1 cellular context compared by ENCODE assay signal in genomic region chr2:24045511-24046508, GRCh38.
TF ChIP-seq lines count a peak whose summit lies in the region.

No MANE protein-coding gene starts in this region.

TF ChIP-seq in HepG2, 621 proteins besides CTCF, POLR2A, EP300 and RAD21 (continued from another document and continues in another):
- TF ChIP-seq NFAT5 (CRISPR knock-in tag; IDR thresholded peaks at IDR 0.05) (no peak), THAP11 (CRISPR knock-in tag; IDR thresholded peaks at IDR 0.05) (peak; percentile 70), ATF5 (CRISPR knock-in tag; IDR thresholded peaks at IDR 0.05; ENCODE audit: low read depth) (no peak), STAT6 (CRISPR knock-in tag; IDR thresholded peaks at IDR 0.05; ENCODE audit: borderline replicate concordance) (no peak), PRMT3 (CRISPR knock-in tag; IDR thresholded peaks at IDR 0.05; ENCODE audit: borderline replicate concordance, low read depth) (no peak), FOXP4 (CRISPR knock-in tag; IDR thresholded peaks at IDR 0.05) (no peak), SRSF4 (IDR thresholded peaks at IDR 0.05; ENCODE audit: low read depth, low read length, poor library complexity, severe bottlenecking) (no peak), ZBTB25 (CRISPR knock-in tag; IDR thresholded peaks at IDR 0.05) (peak; percentile 71; the same call in 1 of the 2 replicates), ZNF530 (CRISPR knock-in tag; IDR thresholded peaks at IDR 0.05; ENCODE audit: low read depth) (no peak), KDM1A (CRISPR knock-in tag; IDR thresholded peaks at IDR 0.05) (no peak), SRF (IDR thresholded peaks at IDR 0.05; ENCODE audit: low read depth, low read length) (no peak), ELF3 (CRISPR knock-in tag; IDR thresholded peaks at IDR 0.05) (0 out of 2 replicates have a peak, but pooled peaks have one; percentile 22), ZNF362 (CRISPR knock-in tag; IDR thresholded peaks at IDR 0.05; ENCODE audit: borderline replicate concordance) (no peak), HMGXB4 (CRISPR knock-in tag; IDR thresholded peaks at IDR 0.05; ENCODE audit: borderline replicate concordance in 1 of 2, low read depth in 1 of 2) (peak in 1 of 2 experiments; percentile 48; a peak in 1 of 4 replicates), ZBTB46 (CRISPR knock-in tag; IDR thresholded peaks at IDR 0.05; ENCODE audit: borderline replicate concordance) (no peak), TGIF2 (CRISPR knock-in tag; IDR thresholded peaks at IDR 0.05) (0 out of 2 replicates have a peak, but pooled peaks have one; percentile 32), ZNF335 (CRISPR knock-in tag; IDR thresholded peaks at IDR 0.05) (no peak), PPARG (CRISPR knock-in tag; conservative IDR thresholded peaks at IDR 0.05) (0 out of 2 replicates have a peak, but pooled peaks have one; percentile 42), FOSL2 (CRISPR knock-in tag; IDR thresholded peaks at IDR 0.05) (peak; percentile 37; the same call in 1 of the 2 replicates), ZNF782 (CRISPR knock-in tag; IDR thresholded peaks at IDR 0.05; ENCODE audit: borderline replicate concordance) (no peak), ZNF577 (CRISPR knock-in tag; IDR thresholded peaks at IDR 0.05; ENCODE audit: borderline replicate concordance, low read depth) (no peak), HIVEP1 (CRISPR knock-in tag; IDR thresholded peaks at IDR 0.05) (no peak), GATAD1 (CRISPR knock-in tag; IDR thresholded peaks at IDR 0.05) (peak; percentile 53; the same call in 1 of the 2 replicates), TAF1 (CRISPR knock-in tag; IDR thresholded peaks at IDR 0.05) (peak; percentile 49; the same call in 1 of the 2 replicates), ZNF543 (CRISPR knock-in tag; IDR thresholded peaks at IDR 0.05) (no peak), ZFP36L2 (CRISPR knock-in tag; IDR thresholded peaks at IDR 0.05) (no peak), HNF1A (IDR thresholded peaks at IDR 0.05; ENCODE audit: low read depth) (peak; percentile 82), HNF1A (CRISPR knock-in tag; IDR thresholded peaks at IDR 0.05; ENCODE audit: borderline replicate concordance) (peak; percentile 77), GABPA (IDR thresholded peaks at IDR 0.05; ENCODE audit: low read depth, low read length) (no peak), GABPA (CRISPR knock-in tag; IDR thresholded peaks at IDR 0.05; ENCODE audit: low read depth) (no peak), ZNF160 (CRISPR knock-in tag; IDR thresholded peaks at IDR 0.05) (no peak), ZNF383 (CRISPR knock-in tag; IDR thresholded peaks at IDR 0.05; ENCODE audit: borderline replicate concordance) (no peak), HNF4A (CRISPR knock-in tag; IDR thresholded peaks at IDR 0.05) (peak; percentile 66), SNAI1 (CRISPR knock-in tag; IDR thresholded peaks at IDR 0.05; ENCODE audit: borderline replicate concordance) (no peak), NBN (conservative IDR thresholded peaks at IDR 0.05) (no peak), HDAC1 (CRISPR knock-in tag; IDR thresholded peaks at IDR 0.05) (no peak), POLR2AphosphoS5 (IDR thresholded peaks at IDR 0.05; ENCODE audit: low read depth, low read length) (peak; percentile 74), DNMT1 (CRISPR knock-in tag; IDR thresholded peaks at IDR 0.05) (no peak), RFXAP (CRISPR knock-in tag; IDR thresholded peaks at IDR 0.05; ENCODE audit: borderline replicate concordance) (no peak), FOXM1 (CRISPR knock-in tag; IDR thresholded peaks at IDR 0.05) (no peak), DNMT3B (CRISPR knock-in tag; conservative IDR thresholded peaks at IDR 0.05) (no peak), SP2 (CRISPR knock-in tag; IDR thresholded peaks at IDR 0.05) (no peak)
